In genomic region chr12:3283137-3283680, GRCh38 we compare ENCODE assay signal across 1 cellular context.
TF ChIP-seq lines count a peak whose summit lies in the region.

No MANE protein-coding gene starts in this region.

TF ChIP-seq in GM23338, 12 proteins besides CTCF, POLR2A, EP300 and RAD21 (continued from another document):
- TF ChIP-seq ETS1 (IDR thresholded peaks at IDR 0.05) (no peak), JUNB (IDR thresholded peaks at IDR 0.05; ENCODE audit: unreplicated experiment) (no peak), STAT1 (IDR thresholded peaks at IDR 0.05; ENCODE audit: unreplicated experiment) (no peak), EZH2 (IDR thresholded peaks at IDR 0.05; ENCODE audit: low read depth, unreplicated experiment) (no peak), EZH2phosphoT487 (IDR thresholded peaks at IDR 0.05; ENCODE audit: unreplicated experiment) (no peak), REST (IDR thresholded peaks at IDR 0.05; ENCODE audit: unreplicated experiment) (no peak), POLR2AphosphoS5 (IDR thresholded peaks at IDR 0.05; ENCODE audit: low read depth) (no peak), ZNF462 (CRISPR knock-in tag; IDR thresholded peaks at IDR 0.05) (no peak), ZNF331 (CRISPR knock-in tag; IDR thresholded peaks at IDR 0.05; ENCODE audit: low read depth) (no peak)
